Comparison of ENCODE assay signal across 28 cellular contexts in the genomic region with DNA sequence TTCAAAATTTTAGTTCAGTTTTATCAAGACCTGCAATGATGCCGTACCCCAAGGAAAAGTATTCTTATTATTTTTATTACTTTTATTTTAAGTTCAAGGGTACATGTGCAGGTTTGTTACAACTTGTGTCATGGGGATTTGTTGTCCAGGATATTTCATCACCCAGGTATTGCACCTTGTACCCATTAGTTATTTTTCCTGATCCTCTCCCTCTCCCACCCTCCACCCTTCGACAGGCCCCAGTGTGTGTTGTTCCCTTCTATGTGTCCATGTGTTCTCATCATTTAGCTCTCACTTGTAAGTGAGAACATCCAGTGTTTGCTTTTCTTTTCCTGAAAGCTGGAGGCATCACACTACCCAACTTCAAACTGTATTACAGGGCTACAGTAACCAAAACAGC.
"Had no signal": no experiment of that assay in that cellular context is flagged by ENCODE, and none has a peak within 500 bp of the region (broad histone marks: within the 10 kb centered on the region; RNA-seq: fewer than 3 reads in every experiment).

No MANE protein-coding gene starts in this region.

- DNase-seq: colonic mucosa; cortex of kidney; dermis blood vessel endothelial cell; dorsolateral prefrontal cortex; effector CD4-positive, alpha-beta T cell; effector CD8-positive, alpha-beta T cell; effector memory CD4-positive, alpha-beta T cell; effector memory CD8-positive, alpha-beta T cell; endodermal cell; erythroblast; esophagus squamous epithelium; foreskin fibroblast; foreskin keratinocyte; foreskin melanocyte; gastrocnemius medialis; glutamatergic neuron; head of caudate nucleus; heart left ventricle; heart right ventricle had no signal

- H3K27ac ChIP-seq: colonic mucosa, coronary artery, dorsolateral prefrontal cortex, epithelial cell of prostate, esophagus muscularis mucosa, esophagus squamous epithelium, foreskin keratinocyte, gastrocnemius medialis, gastroesophageal sphincter, heart left ventricle, heart right ventricle had no signal

- H3K36me3 ChIP-seq: colonic mucosa, esophagus muscularis mucosa, esophagus squamous epithelium, gastrocnemius medialis, gastroesophageal sphincter, heart left ventricle, heart right ventricle had no signal

- ATAC-seq: effector memory CD8-positive, alpha-beta T cell; esophagus mucosa; foreskin keratinocyte; gastrocnemius medialis; gastroesophageal sphincter; heart left ventricle; heart right ventricle had no signal

- H3K27me3 ChIP-seq: colonic mucosa, dorsolateral prefrontal cortex, esophagus muscularis mucosa, esophagus squamous epithelium, foreskin keratinocyte, gastrocnemius medialis, gastroesophageal sphincter, heart left ventricle, heart right ventricle had no signal

- H3K4me3 ChIP-seq: colonic mucosa, coronary artery, dorsolateral prefrontal cortex, esophagus muscularis mucosa, esophagus squamous epithelium, gastrocnemius medialis, gastroesophageal sphincter, heart left ventricle, heart right ventricle had no signal

- H3K9me3 ChIP-seq: colonic mucosa, esophagus muscularis mucosa, esophagus squamous epithelium, gastrocnemius medialis, gastroesophageal sphincter, heart left ventricle, heart right ventricle had no signal

- H3K4me1 ChIP-seq: colonic mucosa, esophagus muscularis mucosa, esophagus squamous epithelium, foreskin keratinocyte, gastrocnemius medialis, gastroesophageal sphincter, heart left ventricle, heart right ventricle had no signal

- FAIRE-seq: colon, endometrium, endothelial cell of umbilical vein, frontal cortex had no signal
